In the genomic region with DNA sequence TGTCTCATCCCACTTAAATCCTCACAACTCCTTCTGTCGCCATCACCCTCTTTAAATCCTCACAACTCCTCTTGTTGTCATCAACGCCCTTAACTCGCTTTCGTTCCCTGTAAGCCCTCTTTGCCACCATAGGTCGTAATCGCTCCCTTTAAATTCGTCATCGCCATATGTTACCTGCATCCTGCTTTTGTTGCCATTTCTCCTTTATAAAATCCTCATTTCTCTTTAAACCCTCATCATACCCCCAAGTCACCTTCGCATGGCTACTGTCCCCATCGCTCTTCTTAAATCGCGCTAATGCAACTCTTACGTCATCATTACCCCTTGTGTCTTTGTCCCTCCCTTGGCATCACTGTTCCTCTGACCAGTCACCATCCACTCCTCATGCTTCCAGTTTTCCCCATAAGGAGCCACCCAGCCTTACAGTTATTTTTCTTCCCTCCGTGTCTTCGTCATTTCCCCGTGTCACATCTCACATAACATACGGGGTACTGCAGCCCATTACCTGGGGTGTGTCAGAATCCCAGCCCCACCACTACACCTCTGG, we compare ENCODE assay signal across 1 cellular context.
TF ChIP-seq lines count a peak whose summit lies in the region.

No MANE protein-coding gene starts in this region.

TF ChIP-seq in HEK293, 187 proteins besides CTCF, POLR2A, EP300 and RAD21 (continued from another document):
- TF ChIP-seq, protein P1, sequence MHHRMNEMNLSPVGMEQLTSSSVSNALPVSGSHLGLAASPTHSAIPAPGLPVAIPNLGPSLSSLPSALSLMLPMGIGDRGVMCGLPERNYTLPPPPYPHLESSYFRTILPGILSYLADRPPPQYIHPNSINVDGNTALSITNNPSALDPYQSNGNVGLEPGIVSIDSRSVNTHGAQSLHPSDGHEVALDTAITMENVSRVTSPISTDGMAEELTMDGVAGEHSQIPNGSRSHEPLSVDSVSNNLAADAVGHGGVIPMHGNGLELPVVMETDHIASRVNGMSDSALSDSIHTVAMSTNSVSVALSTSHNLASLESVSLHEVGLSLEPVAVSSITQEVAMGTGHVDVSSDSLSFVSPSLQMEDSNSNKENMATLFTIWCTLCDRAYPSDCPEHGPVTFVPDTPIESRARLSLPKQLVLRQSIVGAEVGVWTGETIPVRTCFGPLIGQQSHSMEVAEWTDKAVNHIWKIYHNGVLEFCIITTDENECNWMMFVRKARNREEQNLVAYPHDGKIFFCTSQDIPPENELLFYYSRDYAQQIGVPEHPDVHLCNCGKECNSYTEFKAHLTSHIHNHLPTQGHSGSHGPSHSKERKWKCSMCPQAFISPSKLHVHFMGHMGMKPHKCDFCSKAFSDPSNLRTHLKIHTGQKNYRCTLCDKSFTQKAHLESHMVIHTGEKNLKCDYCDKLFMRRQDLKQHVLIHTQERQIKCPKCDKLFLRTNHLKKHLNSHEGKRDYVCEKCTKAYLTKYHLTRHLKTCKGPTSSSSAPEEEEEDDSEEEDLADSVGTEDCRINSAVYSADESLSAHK (tag by site-specific recombination; IDR thresholded peaks at IDR 0.05) = 0 out of 2 replicates have a peak, but pooled peaks have one; percentile 30
- TF ChIP-seq ZNF658 (tag by site-specific recombination; IDR thresholded peaks at IDR 0.05) = no peak
- TF ChIP-seq ZNF324 (tag by site-specific recombination; IDR thresholded peaks at IDR 0.05) = peak; percentile 95
- TF ChIP-seq ZNF501 (tag by site-specific recombination; IDR thresholded peaks at IDR 0.05) = no peak; the same call in 1 of the 2 replicates
- no peak for TF ChIP-seq ZNF654 (tag by site-specific recombination; IDR thresholded peaks at IDR 0.05; ENCODE audit: low read depth)
- peak; percentile 80 for TF ChIP-seq ZNF2 (tag by site-specific recombination; IDR thresholded peaks at IDR 0.05)
- TF ChIP-seq ZNF701 (tag by site-specific recombination; IDR thresholded peaks at IDR 0.05) = no peak
- TF ChIP-seq KLF9 (tag by site-specific recombination; IDR thresholded peaks at IDR 0.05; ENCODE audit: low read depth) = peak; percentile 14; the same call in 1 of the 2 replicates
- TF ChIP-seq ZNF426 (tag by site-specific recombination; IDR thresholded peaks at IDR 0.05) = no peak
- TF ChIP-seq ZNF214 (tag by site-specific recombination; IDR thresholded peaks at IDR 0.05; ENCODE audit: borderline replicate concordance) = no peak; the same call in 1 of the 2 replicates
- no peak for TF ChIP-seq ZNF548 (tag by site-specific recombination; IDR thresholded peaks at IDR 0.05)
- peak; percentile 47 for TF ChIP-seq WT1 (tag by site-specific recombination; IDR thresholded peaks at IDR 0.05)
- no peak for TF ChIP-seq ZNF248 (tag by site-specific recombination; IDR thresholded peaks at IDR 0.05)
- TF ChIP-seq ZNF184 (tag by site-specific recombination; IDR thresholded peaks at IDR 0.05) = no peak
- TF ChIP-seq, protein P2, sequence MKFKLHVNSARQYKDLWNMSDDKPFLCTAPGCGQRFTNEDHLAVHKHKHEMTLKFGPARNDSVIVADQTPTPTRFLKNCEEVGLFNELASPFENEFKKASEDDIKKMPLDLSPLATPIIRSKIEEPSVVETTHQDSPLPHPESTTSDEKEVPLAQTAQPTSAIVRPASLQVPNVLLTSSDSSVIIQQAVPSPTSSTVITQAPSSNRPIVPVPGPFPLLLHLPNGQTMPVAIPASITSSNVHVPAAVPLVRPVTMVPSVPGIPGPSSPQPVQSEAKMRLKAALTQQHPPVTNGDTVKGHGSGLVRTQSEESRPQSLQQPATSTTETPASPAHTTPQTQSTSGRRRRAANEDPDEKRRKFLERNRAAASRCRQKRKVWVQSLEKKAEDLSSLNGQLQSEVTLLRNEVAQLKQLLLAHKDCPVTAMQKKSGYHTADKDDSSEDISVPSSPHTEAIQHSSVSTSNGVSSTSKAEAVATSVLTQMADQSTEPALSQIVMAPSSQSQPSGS (tag by site-specific recombination; IDR thresholded peaks at IDR 0.05; ENCODE audit: low read depth) = peak; percentile 100
- no peak for TF ChIP-seq ZNF621 (tag by site-specific recombination; IDR thresholded peaks at IDR 0.05)
- TF ChIP-seq ZFP37 (tag by site-specific recombination; IDR thresholded peaks at IDR 0.05) = peak; percentile 87; the same call in 1 of the 2 replicates
- TF ChIP-seq ZBTB48 (tag by site-specific recombination; IDR thresholded peaks at IDR 0.05) = peak; percentile 97
- TF ChIP-seq ZBTB17 (tag by site-specific recombination; IDR thresholded peaks at IDR 0.05) = peak; percentile 64
- TF ChIP-seq, protein P3, sequence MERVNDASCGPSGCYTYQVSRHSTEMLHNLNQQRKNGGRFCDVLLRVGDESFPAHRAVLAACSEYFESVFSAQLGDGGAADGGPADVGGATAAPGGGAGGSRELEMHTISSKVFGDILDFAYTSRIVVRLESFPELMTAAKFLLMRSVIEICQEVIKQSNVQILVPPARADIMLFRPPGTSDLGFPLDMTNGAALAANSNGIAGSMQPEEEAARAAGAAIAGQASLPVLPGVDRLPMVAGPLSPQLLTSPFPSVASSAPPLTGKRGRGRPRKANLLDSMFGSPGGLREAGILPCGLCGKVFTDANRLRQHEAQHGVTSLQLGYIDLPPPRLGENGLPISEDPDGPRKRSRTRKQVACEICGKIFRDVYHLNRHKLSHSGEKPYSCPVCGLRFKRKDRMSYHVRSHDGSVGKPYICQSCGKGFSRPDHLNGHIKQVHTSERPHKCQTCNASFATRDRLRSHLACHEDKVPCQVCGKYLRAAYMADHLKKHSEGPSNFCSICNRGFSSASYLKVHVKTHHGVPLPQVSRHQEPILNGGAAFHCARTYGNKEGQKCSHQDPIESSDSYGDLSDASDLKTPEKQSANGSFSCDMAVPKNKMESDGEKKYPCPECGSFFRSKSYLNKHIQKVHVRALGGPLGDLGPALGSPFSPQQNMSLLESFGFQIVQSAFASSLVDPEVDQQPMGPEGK (tag by site-specific recombination; IDR thresholded peaks at IDR 0.05) = peak; percentile 64
- TF ChIP-seq ZNF157 (tag by site-specific recombination; IDR thresholded peaks at IDR 0.05) = no peak
- TF ChIP-seq, protein P4, sequence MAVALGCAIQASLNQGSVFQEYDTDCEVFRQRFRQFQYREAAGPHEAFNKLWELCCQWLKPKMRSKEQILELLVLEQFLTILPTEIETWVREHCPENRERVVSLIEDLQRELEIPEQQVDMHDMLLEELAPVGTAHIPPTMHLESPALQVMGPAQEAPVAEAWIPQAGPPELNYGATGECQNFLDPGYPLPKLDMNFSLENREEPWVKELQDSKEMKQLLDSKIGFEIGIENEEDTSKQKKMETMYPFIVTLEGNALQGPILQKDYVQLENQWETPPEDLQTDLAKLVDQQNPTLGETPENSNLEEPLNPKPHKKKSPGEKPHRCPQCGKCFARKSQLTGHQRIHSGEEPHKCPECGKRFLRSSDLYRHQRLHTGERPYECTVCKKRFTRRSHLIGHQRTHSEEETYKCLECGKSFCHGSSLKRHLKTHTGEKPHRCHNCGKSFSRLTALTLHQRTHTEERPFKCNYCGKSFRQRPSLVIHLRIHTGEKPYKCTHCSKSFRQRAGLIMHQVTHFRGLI (tag by site-specific recombination; IDR thresholded peaks at IDR 0.05) = no peak
- TF ChIP-seq BCL11B (tag by site-specific recombination; IDR thresholded peaks at IDR 0.05; ENCODE audit: low read depth) = no peak
- no peak for TF ChIP-seq ZNF677 (tag by site-specific recombination; IDR thresholded peaks at IDR 0.05)
- TF ChIP-seq ZNF138 (tag by site-specific recombination; IDR thresholded peaks at IDR 0.05; ENCODE audit: borderline replicate concordance) = no peak
- no peak for TF ChIP-seq ZNF473 (tag by site-specific recombination; IDR thresholded peaks at IDR 0.05)
- TF ChIP-seq, protein P5, sequence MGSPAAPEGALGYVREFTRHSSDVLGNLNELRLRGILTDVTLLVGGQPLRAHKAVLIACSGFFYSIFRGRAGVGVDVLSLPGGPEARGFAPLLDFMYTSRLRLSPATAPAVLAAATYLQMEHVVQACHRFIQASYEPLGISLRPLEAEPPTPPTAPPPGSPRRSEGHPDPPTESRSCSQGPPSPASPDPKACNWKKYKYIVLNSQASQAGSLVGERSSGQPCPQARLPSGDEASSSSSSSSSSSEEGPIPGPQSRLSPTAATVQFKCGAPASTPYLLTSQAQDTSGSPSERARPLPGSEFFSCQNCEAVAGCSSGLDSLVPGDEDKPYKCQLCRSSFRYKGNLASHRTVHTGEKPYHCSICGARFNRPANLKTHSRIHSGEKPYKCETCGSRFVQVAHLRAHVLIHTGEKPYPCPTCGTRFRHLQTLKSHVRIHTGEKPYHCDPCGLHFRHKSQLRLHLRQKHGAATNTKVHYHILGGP (tag by site-specific recombination; IDR thresholded peaks at IDR 0.05) = no peak
- no peak; the same call in 1 of the 2 replicates for TF ChIP-seq PRDM1 (tag by site-specific recombination; IDR thresholded peaks at IDR 0.05)
- TF ChIP-seq ZNF146 (tag by site-specific recombination; IDR thresholded peaks at IDR 0.05) = no peak
- no peak for TF ChIP-seq ZNF510 (tag by site-specific recombination; IDR thresholded peaks at IDR 0.05; ENCODE audit: insufficient replicate concordance)
- no peak for TF ChIP-seq ZNF610 (tag by site-specific recombination; IDR thresholded peaks at IDR 0.05; ENCODE audit: borderline replicate concordance)
